ENCODE assay signal across 13 cellular contexts in the genomic region with DNA sequence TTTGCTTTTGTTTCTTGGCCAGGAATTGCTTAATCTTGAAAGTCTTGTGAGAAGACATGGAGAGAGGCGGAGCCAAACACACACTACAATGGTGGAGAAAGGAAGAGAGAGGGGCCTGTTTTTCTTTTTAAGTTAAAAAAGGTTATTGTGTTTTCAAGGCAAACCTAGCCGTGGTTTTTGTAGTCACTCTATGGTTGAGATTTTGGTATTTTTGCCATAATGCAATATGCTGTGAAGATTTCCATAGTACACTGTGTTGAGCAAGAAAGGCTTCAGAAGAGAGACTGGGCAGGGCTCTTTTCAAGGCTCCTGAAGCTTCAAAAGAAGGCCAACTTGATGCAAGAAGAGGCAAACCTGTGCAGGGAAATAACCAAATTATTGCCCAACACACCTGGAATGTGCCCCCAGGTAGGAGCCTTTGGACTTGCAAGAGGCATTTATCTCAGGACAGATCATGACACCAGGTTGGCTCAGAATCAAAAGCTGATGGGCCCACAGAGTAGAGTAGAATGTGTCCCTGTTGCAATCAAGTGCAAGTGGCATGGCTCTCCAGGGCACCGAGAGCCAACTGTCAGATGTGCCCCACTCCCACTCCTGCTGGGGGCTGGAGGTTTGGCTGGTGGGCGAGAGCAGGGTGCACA. TPM values are rescaled to one million over a fixed set of nuclear protein-coding genes. Genes with fewer than 3 reads are reported as not detected.
DNase-seq lines count a peak whose midpoint lies in the region; ATAC-seq and TF ChIP-seq lines count a peak whose summit lies in the region.
"Had no signal": no experiment of that assay in that cellular context is flagged by ENCODE, and none has a peak within 500 bp of the region (broad histone marks: within the 10 kb centered on the region; RNA-seq: fewer than 3 reads in every experiment).

No MANE protein-coding gene starts in this region.

- H3K79me2 ChIP-seq in neural progenitor cell (ENCODE audit: low read depth) = no peaks in the 10 kb centered on the region

- ATAC-seq in left cardiac atrium = no peak
- ATAC-seq in upper lobe of left lung (ENCODE audit: low FRiP score in 2 of 2) = peak in 1 of 2 donors; percentile 3
- ATAC-seq in stimulated activated effector memory CD8-positive, alpha-beta T cell treated with anti-CD3 and anti-CD28 coated beads, Interleukin-12 subunit alpha, Interleukin-12 subunit beta, amount 100 ng/mL, for 72 hours = no peak
- ATAC-seq in activated CD4-positive, alpha-beta T cell treated with anti-CD3 and anti-CD28 coated beads for 36 hours = no peak
- ATAC-seq: mucosa of descending colon had no signal

- H3K27ac Mint-ChIP-seq in neural progenitor cell = peak overlapping the region; percentile 35
- no peak overlapping the region for H3K27ac Mint-ChIP-seq in stimulated activated effector memory CD8-positive, alpha-beta T cell treated with anti-CD3 and anti-CD28 coated beads, Interleukin-12 subunit alpha, Interleukin-12 subunit beta, amount 100 ng/mL, for 72 hours
- no peak overlapping the region for H3K27ac Mint-ChIP-seq in activated CD4-positive, alpha-beta T cell treated with anti-CD3 and anti-CD28 coated beads for 36 hours

- peaks cover 28% of the 10 kb centered on the region for H4K20me1 ChIP-seq in neural progenitor cell (ENCODE audit: low read depth)

- H3K4me3 ChIP-seq in esophagus (ENCODE audit: low read depth in 1 of 2, low read length in 2 of 2) = no peak overlapping the region
- H3K4me3 ChIP-seq in neural progenitor cell = no peak overlapping the region
- no peak overlapping the region for H3K4me3 ChIP-seq in upper lobe of left lung
- H3K4me3 ChIP-seq: mucosa of descending colon had no signal

- H3K4me1 Mint-ChIP-seq in neural progenitor cell = peaks cover 10% of the 10 kb centered on the region
- no peaks in the 10 kb centered on the region for H3K4me1 Mint-ChIP-seq in stimulated activated effector memory CD8-positive, alpha-beta T cell treated with anti-CD3 and anti-CD28 coated beads, Interleukin-12 subunit alpha, Interleukin-12 subunit beta, amount 100 ng/mL, for 72 hours
- H3K4me1 Mint-ChIP-seq in activated CD4-positive, alpha-beta T cell treated with anti-CD3 and anti-CD28 coated beads for 36 hours = peaks cover 2% of the 10 kb centered on the region

- H3K27me3 ChIP-seq in esophagus (ENCODE audit: control insufficient read depth in 1 of 2, insufficient read depth in 2 of 2, low read length in 2 of 2) = no peaks in the 10 kb centered on the region
- H3K27me3 ChIP-seq in neural progenitor cell = no peaks in the 10 kb centered on the region
- no peaks in the 10 kb centered on the region for H3K27me3 ChIP-seq in upper lobe of left lung

- TF ChIP-seq POLR2A in upper lobe of left lung (IDR thresholded peaks at IDR 0.05) = no peak

- peaks cover 2% of the 10 kb centered on the region for H3K27me3 Mint-ChIP-seq in neural progenitor cell (ENCODE audit: insufficient read depth, low read depth)
- H3K27me3 Mint-ChIP-seq in activated CD4-positive, alpha-beta T cell treated with anti-CD3 and anti-CD28 coated beads for 36 hours = no peaks in the 10 kb centered on the region

- no peaks in the 10 kb centered on the region for H3K9me3 ChIP-seq in esophagus (ENCODE audit: control insufficient read depth in 2 of 2, insufficient read depth in 1 of 2, low read depth in 1 of 2, low read length in 1 of 2)
- H3K9me3 ChIP-seq in neural progenitor cell (ENCODE audit: low read depth) = no peaks in the 10 kb centered on the region
- no peaks in the 10 kb centered on the region for H3K9me3 ChIP-seq in upper lobe of left lung
- H3K9me3 ChIP-seq: mucosa of descending colon had no signal

- 58 to 62% methylated on average over 4 of the region's 4 CpGs for WGBS in esophagus, 2 donors
- 64 to 74% methylated on average over 4 of the region's 4 CpGs for WGBS in upper lobe of left lung, 2 donors

- intact Hi-C loops in left cardiac atrium (cut with DNase I) (no loop called here), cardiac septum (cut with DNase I) (no loop called here)
- intact Hi-C loops in activated CD4-positive, alpha-beta T cell treated with anti-CD3 and anti-CD28 coated beads for 36 hours (cut with DNase I, micrococcal nuclease) = no loop called here

- POLR2A ChIA-PET in activated CD4-positive, alpha-beta T cell treated with anti-CD3 and anti-CD28 coated beads for 36 hours (lab: Charles Lee) = no interaction called here

- no peak for TF ChIP-seq EP300 in upper lobe of left lung (IDR thresholded peaks at IDR 0.05)

- H2AFZ ChIP-seq in neural progenitor cell (replicated peaks) = no peak overlapping the region

- no peak overlapping the region for H3K4me3 Mint-ChIP-seq in neural progenitor cell
- no peak overlapping the region for H3K4me3 Mint-ChIP-seq in stimulated activated effector memory CD8-positive, alpha-beta T cell treated with anti-CD3 and anti-CD28 coated beads, Interleukin-12 subunit alpha, Interleukin-12 subunit beta, amount 100 ng/mL, for 72 hours
- no peak overlapping the region for H3K4me3 Mint-ChIP-seq in activated CD4-positive, alpha-beta T cell treated with anti-CD3 and anti-CD28 coated beads for 36 hours

- H3K27ac ChIP-seq in esophagus (ENCODE audit: low read depth in 2 of 2, low read length in 1 of 2) (peak overlapping the region; percentile 73 to 88), neural progenitor cell (no peak overlapping the region), upper lobe of left lung (peak overlapping the region; percentile 48 to 98 (median 72))

- DNase-seq in left cardiac atrium (peak; percentile 19), cardiac septum (ENCODE audit: low spot score) (no peak), neural progenitor cell (ENCODE audit: low spot score) (no peak), upper lobe of left lung (peak in 1 of 2 donors; percentile 73), GM19240 (ENCODE audit: insufficient read length, low spot score) (no peak)
- no peak for DNase-seq in stimulated activated effector memory CD8-positive, alpha-beta T cell treated with anti-CD3 and anti-CD28 coated beads, Interleukin-12 subunit alpha, Interleukin-12 subunit beta, amount 100 ng/mL, for 72 hours (ENCODE audit: low spot score in 2 of 2)
- no peak for DNase-seq in activated CD4-positive, alpha-beta T cell treated with anti-CD3 and anti-CD28 coated beads for 36 hours
- DNase-seq: activated CD8-positive, alpha-beta memory T cell treated with anti-CD3 and anti-CD28 coated beads, Interleukin-2, amount 50 U/mL, for 48 hours; amniotic stem cell; COR-L47; mucosa of descending colon; NCI-H1092 had no signal

- CTCF ChIA-PET in activated CD4-positive, alpha-beta T cell treated with anti-CD3 and anti-CD28 coated beads for 36 hours (lab: Charles Lee) = no interaction called here

- H3K9me3 Mint-ChIP-seq in neural progenitor cell = no peaks in the 10 kb centered on the region
- H3K9me3 Mint-ChIP-seq in stimulated activated effector memory CD8-positive, alpha-beta T cell treated with anti-CD3 and anti-CD28 coated beads, Interleukin-12 subunit alpha, Interleukin-12 subunit beta, amount 100 ng/mL, for 72 hours = no peaks in the 10 kb centered on the region
- peaks cover under 1% of the 10 kb centered on the region for H3K9me3 Mint-ChIP-seq in activated CD4-positive, alpha-beta T cell treated with anti-CD3 and anti-CD28 coated beads for 36 hours (ENCODE audit: low read depth)

- H3K4me1 ChIP-seq in esophagus (ENCODE audit: control insufficient read depth in 2 of 2, insufficient read depth in 2 of 2, low read length in 1 of 2) (peaks cover 10 to 51% of the 10 kb centered on the region in 2 donors), neural progenitor cell (peaks cover 6% of the 10 kb centered on the region), upper lobe of left lung (peaks cover 61 to 76% (median 68%) of the 10 kb centered on the region in 4 donors)

- H3F3A ChIP-seq in neural progenitor cell (ENCODE audit: low read depth) = peaks cover 35% of the 10 kb centered on the region

- no peak overlapping the region for H3K4me2 ChIP-seq in neural progenitor cell

- H3K9ac ChIP-seq in neural progenitor cell = no peak overlapping the region

- peaks cover 16 to 24% of the 10 kb centered on the region in 2 donors for H3K36me3 ChIP-seq in esophagus (ENCODE audit: control insufficient read depth in 2 of 2, insufficient read depth in 2 of 2, low read length in 1 of 2)
- H3K36me3 ChIP-seq in neural progenitor cell = peaks cover 4% of the 10 kb centered on the region
- peaks cover 0 to 37% (median 13%) of the 10 kb centered on the region in 4 donors for H3K36me3 ChIP-seq in upper lobe of left lung

- TF ChIP-seq CTCF in neural progenitor cell (IDR thresholded peaks at IDR 0.05) (no peak), upper lobe of left lung (IDR thresholded peaks at IDR 0.05) (no peak)

- peaks cover 34% of the 10 kb centered on the region for H3K36me3 Mint-ChIP-seq in neural progenitor cell
- no peaks in the 10 kb centered on the region for H3K36me3 Mint-ChIP-seq in stimulated activated effector memory CD8-positive, alpha-beta T cell treated with anti-CD3 and anti-CD28 coated beads, Interleukin-12 subunit alpha, Interleukin-12 subunit beta, amount 100 ng/mL, for 72 hours
- H3K36me3 Mint-ChIP-seq in activated CD4-positive, alpha-beta T cell treated with anti-CD3 and anti-CD28 coated beads for 36 hours (ENCODE audit: low read depth) = no peaks in the 10 kb centered on the region

RNA-seq across cellular contexts. Expression of gene AMOTL2, which starts 22.1 kb away (rescaled TPM):
- total RNA-seq in left cardiac atrium (10 to 100 TPM; 47.9 to 59.3 TPM), cardiac septum (64.6 TPM), neural progenitor cell (ENCODE audit: low replicate concordance) (62.9 and 121 TPM in 2 replicates), upper lobe of left lung (100 to 1,000 TPM in 5 of 6 donors, 10 to 100 TPM in 1; 73.3 to 179 (median 132) TPM)
- 10 to 100 TPM; 21.2 to 23.2 TPM for polyA plus RNA-seq in esophagus
- total RNA-seq in activated CD4-positive, alpha-beta T cell treated with anti-CD3 and anti-CD28 coated beads for 36 hours = under 1 TPM; 0.32 to 0.42 TPM

Comparison
In these comparisons a context has a peak if more than half of its experiments do, and no peak if none do; other contexts are left out.
1. RNA of gene AMOTL2, which starts 22.1 kb away (total RNA-seq): 73.3 to 179 TPM in upper lobe of left lung, 64.6 TPM in cardiac septum (single experiment), 62.9 to 121 TPM in neural progenitor cell and 47.9 to 59.3 TPM in left cardiac atrium; 0.32 to 0.42 TPM in activated CD4-positive, alpha-beta T cell treated with anti-CD3 and anti-CD28 coated beads for 36 hours; every median in the first group is over 10 times any median in the second.